In genomic region chr6:93964926-93965325, GRCh38 we compare ENCODE assay signal across 8 cellular contexts.
"Had no signal": no experiment of that assay in that cellular context is flagged by ENCODE, and none has a peak within 500 bp of the region (broad histone marks: within the 10 kb centered on the region; RNA-seq: fewer than 3 reads in every experiment).

No MANE protein-coding gene starts in this region.

- H3K4me3 ChIP-seq: GM12878 had no signal

- DNase-seq: GDM1, GF-D8 had no signal

- FAIRE-seq: G401.6, GM12878, GM12891, GM12892, GM18507, GM19239 had no signal

- ATAC-seq: GM12878 had no signal
